1 cellular context compared by ENCODE assay signal in the genomic region with DNA sequence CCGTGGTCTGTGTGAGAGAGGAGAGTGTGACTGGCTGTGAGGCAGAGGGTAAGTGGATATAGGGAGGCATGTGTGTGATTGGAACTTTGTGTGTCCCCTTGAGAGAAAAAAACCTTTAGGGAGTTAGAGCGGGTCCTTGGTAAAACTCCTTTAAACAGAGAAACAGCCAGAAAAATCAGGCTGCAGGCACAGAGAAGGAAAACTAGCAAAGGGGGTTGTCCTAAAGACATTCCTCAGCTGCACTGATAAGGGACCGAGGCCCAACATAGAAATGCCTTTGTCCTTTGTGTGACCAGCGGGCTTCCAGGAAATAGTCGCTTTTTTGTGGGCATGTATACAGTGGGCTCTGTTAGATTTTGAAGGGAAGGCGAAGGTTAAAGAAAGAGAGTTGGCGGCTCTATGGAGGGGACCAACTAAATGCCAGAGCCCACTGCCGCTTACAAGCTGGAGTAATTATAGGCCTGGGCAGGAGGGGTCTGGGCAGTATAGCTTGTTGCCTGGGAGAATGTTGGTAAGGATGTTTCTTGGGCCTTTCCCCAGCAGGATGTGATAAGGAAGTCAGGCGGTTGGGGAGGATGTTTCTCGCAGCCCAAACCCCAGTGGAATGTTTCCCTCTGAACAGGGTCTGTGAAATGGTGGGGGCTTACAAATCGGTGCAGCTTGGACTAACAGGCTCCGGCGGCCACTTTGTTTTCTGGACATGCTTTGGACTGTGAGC.
A peak's percentile ranks its signal among the peaks of the same experiment; 100 is the strongest.
TF ChIP-seq lines count a peak whose summit lies in the region.

No MANE protein-coding gene starts in this region.

TF ChIP-seq in HEK293, 187 proteins besides CTCF, POLR2A, EP300 and RAD21:
- TF ChIP-seq ZBTB20 (tag by site-specific recombination; IDR thresholded peaks at IDR 0.05) (0 out of 2 replicates have a peak, but pooled peaks have one; percentile 3), ZNF335 (tag by site-specific recombination; conservative IDR thresholded peaks at IDR 0.05) (peak; percentile 93), ZFHX2 (tag by site-specific recombination; conservative IDR thresholded peaks at IDR 0.05) (0 out of 2 replicates have a peak, but pooled peaks have one; percentile 0), ZSCAN16 (tag by site-specific recombination; IDR thresholded peaks at IDR 0.05) (peak; percentile 98), ZBTB48 (tag by site-specific recombination; IDR thresholded peaks at IDR 0.05) (0 out of 2 replicates have a peak, but pooled peaks have one; percentile 15), ZNF600 (tag by site-specific recombination; IDR thresholded peaks at IDR 0.05) (peak; percentile 71; the same call in 1 of the 2 replicates), ZFP69B (tag by site-specific recombination; IDR thresholded peaks at IDR 0.05) (0 out of 2 replicates have a peak, but pooled peaks have one; percentile 1), ZNF391 (tag by site-specific recombination; IDR thresholded peaks at IDR 0.05; ENCODE audit: borderline replicate concordance, low read depth) (peak; percentile 15; the same call in 1 of the 2 replicates), ZFP37 (tag by site-specific recombination; IDR thresholded peaks at IDR 0.05) (peak; percentile 8; the same call in 1 of the 2 replicates)
- TF ChIP-seq, protein P1, sequence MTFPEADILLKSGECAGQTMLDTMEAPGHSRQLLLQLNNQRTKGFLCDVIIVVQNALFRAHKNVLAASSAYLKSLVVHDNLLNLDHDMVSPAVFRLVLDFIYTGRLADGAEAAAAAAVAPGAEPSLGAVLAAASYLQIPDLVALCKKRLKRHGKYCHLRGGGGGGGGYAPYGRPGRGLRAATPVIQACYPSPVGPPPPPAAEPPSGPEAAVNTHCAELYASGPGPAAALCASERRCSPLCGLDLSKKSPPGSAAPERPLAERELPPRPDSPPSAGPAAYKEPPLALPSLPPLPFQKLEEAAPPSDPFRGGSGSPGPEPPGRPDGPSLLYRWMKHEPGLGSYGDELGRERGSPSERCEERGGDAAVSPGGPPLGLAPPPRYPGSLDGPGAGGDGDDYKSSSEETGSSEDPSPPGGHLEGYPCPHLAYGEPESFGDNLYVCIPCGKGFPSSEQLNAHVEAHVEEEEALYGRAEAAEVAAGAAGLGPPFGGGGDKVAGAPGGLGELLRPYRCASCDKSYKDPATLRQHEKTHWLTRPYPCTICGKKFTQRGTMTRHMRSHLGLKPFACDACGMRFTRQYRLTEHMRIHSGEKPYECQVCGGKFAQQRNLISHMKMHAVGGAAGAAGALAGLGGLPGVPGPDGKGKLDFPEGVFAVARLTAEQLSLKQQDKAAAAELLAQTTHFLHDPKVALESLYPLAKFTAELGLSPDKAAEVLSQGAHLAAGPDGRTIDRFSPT (tag by site-specific recombination; IDR thresholded peaks at IDR 0.05): 0 out of 2 replicates have a peak, but pooled peaks have one; percentile 28
